In the genomic region with DNA sequence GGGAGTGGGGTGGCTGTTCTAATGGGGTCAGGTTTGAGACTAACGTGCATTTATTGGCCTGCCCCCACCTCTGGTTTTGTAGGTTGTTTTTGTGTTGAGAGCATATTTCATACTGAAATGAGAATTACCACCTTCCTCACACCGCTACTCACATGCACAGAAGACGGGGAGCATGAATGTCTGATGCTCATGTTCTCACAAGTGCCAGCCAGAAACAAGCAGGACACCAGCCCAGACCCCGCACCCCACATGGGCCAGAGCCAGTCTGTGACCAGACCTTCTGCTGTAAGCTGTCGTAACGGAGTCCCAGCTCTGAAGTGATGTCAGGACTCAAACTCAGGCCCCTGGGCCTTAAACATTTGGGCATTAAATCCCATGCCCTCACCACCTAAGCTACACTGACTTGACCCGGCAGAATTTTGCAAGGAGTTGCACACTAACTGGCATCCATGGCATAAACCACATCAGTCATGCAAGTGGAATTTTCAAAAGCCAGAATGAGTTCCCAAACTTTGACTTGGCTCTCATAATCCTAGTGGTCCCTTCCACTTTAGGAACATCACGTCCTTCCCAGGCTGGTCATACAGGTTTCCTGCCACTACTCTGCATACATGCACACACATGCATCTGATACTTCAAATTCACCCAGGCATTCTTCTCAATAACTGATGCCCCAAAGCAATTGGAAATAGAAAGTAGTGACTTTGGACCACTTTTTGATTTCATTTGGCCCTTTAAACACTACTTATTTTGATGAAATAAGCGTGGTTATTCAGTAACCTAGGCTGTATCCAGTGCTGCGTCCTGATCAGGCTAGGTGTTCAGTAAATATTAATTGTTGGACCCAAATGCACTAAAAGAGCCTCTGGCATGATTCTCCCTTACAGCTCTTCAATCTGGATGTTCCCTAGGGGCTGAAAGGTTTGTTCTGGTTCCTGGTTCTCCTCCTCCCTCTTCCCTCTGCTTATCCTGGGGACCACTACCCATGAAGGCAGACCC, we compare ENCODE assay signal across 29 cellular contexts.
DNase-seq lines count a peak whose midpoint lies in the region; FAIRE-seq and TF ChIP-seq lines count a peak whose summit lies in the region.
"Had no signal": no experiment of that assay in that cellular context is flagged by ENCODE, and none has a peak within 500 bp of the region (broad histone marks: within the 10 kb centered on the region; RNA-seq: fewer than 3 reads in every experiment).

No MANE protein-coding gene starts in this region.

- H3K4me3 Mint-ChIP-seq in activated T-cell treated with anti-CD3 and anti-CD28 coated beads, Interleukin-2, amount 50 U/mL, for 24 hours, result no peak overlapping the region
- H3K4me3 Mint-ChIP-seq in mesothelial cell of epicardium, result no peak overlapping the region

- peaks cover 36% of the 10 kb centered on the region for H3K4me1 Mint-ChIP-seq in activated T-cell treated with anti-CD3 and anti-CD28 coated beads, Interleukin-2, amount 50 U/mL, for 24 hours (ENCODE audit: low read depth)
- H3K4me1 Mint-ChIP-seq in mesothelial cell of epicardium, result peaks cover 61% of the 10 kb centered on the region

- TF ChIP-seq EP300 in transverse colon (IDR thresholded peaks at IDR 0.05; ENCODE audit: low read depth), result no peak

- intact Hi-C loops in transverse colon (cut with DNase I; ENCODE audit: low total_unique reads), result no loop called here

- H3K36me3 Mint-ChIP-seq in activated T-cell treated with anti-CD3 and anti-CD28 coated beads, Interleukin-2, amount 50 U/mL, for 24 hours (ENCODE audit: low read depth), result no peaks in the 10 kb centered on the region
- H3K36me3 Mint-ChIP-seq in mesothelial cell of epicardium, result no peaks in the 10 kb centered on the region
- H3K36me3 Mint-ChIP-seq: T-cell had no signal

- FAIRE-seq in GM19239 (lab: Jason Lieb, UNC), result no peak
- FAIRE-seq: A549, GM18507, H54 had no signal

- H3K36me3 ChIP-seq in transverse colon, result no peaks in the 10 kb centered on the region
- H3K36me3 ChIP-seq: BLaER1, right atrium auricular region, upper lobe of left lung had no signal

- H3K4me1 ChIP-seq in transverse colon, result peaks cover 0 to 17% (median 10%) of the 10 kb centered on the region in 4 donors
- H3K4me1 ChIP-seq: A549, right atrium auricular region had no signal

- H3K27me3 Mint-ChIP-seq in activated T-cell treated with anti-CD3 and anti-CD28 coated beads, Interleukin-2, amount 50 U/mL, for 24 hours, result peaks cover 17% of the 10 kb centered on the region
- H3K27me3 Mint-ChIP-seq in mesothelial cell of epicardium (ENCODE audit: low read depth), result no peaks in the 10 kb centered on the region
- H3K27me3 Mint-ChIP-seq: central memory CD8-positive, alpha-beta T cell had no signal

- peak; percentile 20 for DNase-seq in activated T-cell treated with anti-CD3 and anti-CD28 coated beads, Interleukin-2, amount 50 U/mL, for 24 hours
- DNase-seq in activated T-cell treated with anti-CD3 and anti-CD28 coated beads for 4 hours, result no peak
- DNase-seq in mesothelial cell of epicardium (ENCODE audit: low spot score in 2 of 2, unreplicated experiment in 2 of 2), result no peak
- no peak for DNase-seq in transverse colon
- no peak for DNase-seq in stimulated activated CD4-positive, alpha-beta T cell treated with anti-CD3 and anti-CD28 coated beads, Interleukin-4, amount 100 ng/mL, for 24 hours
- DNase-seq in pons (ENCODE audit: low spot score), result no peak
- no peak for DNase-seq in GM19239 (ENCODE audit: insufficient read length, low spot score)
- DNase-seq: activated CD4-positive, alpha-beta T cell treated with anti-CD3 and anti-CD28 coated beads for 36 hours; activated naive CD4-positive, alpha-beta T cell treated with Interleukin-2 at 50 U/mL for 16 hours; anterior cingulate cortex; foreskin melanocyte; hippocampal formation; Kasumi-1; mucosa of descending colon; NCI-H1092; NCI-H1930; NCI-H345; stimulated activated CD4-positive, alpha-beta T cell treated with anti-CD3 and anti-CD28 coated beads, Interleukin-15, amount 100 ng/mL, for 24 hours; stimulated activated CD8-positive, alpha-beta memory T cell treated with anti-CD3 and anti-CD28 coated beads, Interleukin-4, amount 100 ng/mL, for 48 hours; T-cell; upper lobe of left lung had no signal

- no peaks in the 10 kb centered on the region for H3K9me3 Mint-ChIP-seq in activated T-cell treated with anti-CD3 and anti-CD28 coated beads, Interleukin-2, amount 50 U/mL, for 24 hours
- no peaks in the 10 kb centered on the region for H3K9me3 Mint-ChIP-seq in mesothelial cell of epicardium
- H3K9me3 Mint-ChIP-seq: central memory CD8-positive, alpha-beta T cell; T-cell had no signal

- no peak overlapping the region for H3K27ac Mint-ChIP-seq in activated T-cell treated with anti-CD3 and anti-CD28 coated beads, Interleukin-2, amount 50 U/mL, for 24 hours
- peak overlapping the region; percentile 70 for H3K27ac Mint-ChIP-seq in mesothelial cell of epicardium
- H3K27ac Mint-ChIP-seq: activated CD4-positive, alpha-beta T cell treated with anti-CD3 and anti-CD28 coated beads for 36 hours had no signal

- in situ Hi-C loops in transverse colon (cut with MboI; ENCODE audit: low pct_ligation_motif_present in 1 of 4, low pct_unique_long_range_greater_than_20kb in 1 of 4, low sequenced_read_pairs in 3 of 4), result no loop called here

- peak overlapping the region; percentile 86 for H3K27ac ChIP-seq in VCaP
- H3K27ac ChIP-seq in transverse colon, result peak overlapping the region; percentile 40 to 74 (median 67)
- H3K27ac ChIP-seq: A549, BLaER1, epithelial cell of prostate, right atrium auricular region had no signal

- TF ChIP-seq CTCF in VCaP (conservative IDR thresholded peaks at IDR 0.05) (no peak), mesothelial cell of epicardium (IDR thresholded peaks at IDR 0.05; ENCODE audit: unreplicated experiment) (no peak), transverse colon (IDR thresholded peaks at IDR 0.05) (no peak)

- WGBS in transverse colon (ENCODE audit: low coverage in 1 of 2), 2 donors, result 89% methylated on average over 3 to 9 of the region's 10 CpGs

- TF ChIP-seq POLR2A in transverse colon (IDR thresholded peaks at IDR 0.05), result no peak

- peaks cover 12% of the 10 kb centered on the region for H3K27me3 ChIP-seq in transverse colon
- H3K27me3 ChIP-seq: upper lobe of left lung had no signal

- H3K4me3 ChIP-seq in transverse colon, result no peak overlapping the region
- H3K4me3 ChIP-seq: A549, BLaER1, mucosa of descending colon, right atrium auricular region had no signal

- no peaks in the 10 kb centered on the region for H3K9me3 ChIP-seq in transverse colon
- H3K9me3 ChIP-seq: A549, BLaER1, mucosa of descending colon, right atrium auricular region, upper lobe of left lung had no signal
